Comparison of ENCODE assay signal across 8 cellular contexts in the genomic region with DNA sequence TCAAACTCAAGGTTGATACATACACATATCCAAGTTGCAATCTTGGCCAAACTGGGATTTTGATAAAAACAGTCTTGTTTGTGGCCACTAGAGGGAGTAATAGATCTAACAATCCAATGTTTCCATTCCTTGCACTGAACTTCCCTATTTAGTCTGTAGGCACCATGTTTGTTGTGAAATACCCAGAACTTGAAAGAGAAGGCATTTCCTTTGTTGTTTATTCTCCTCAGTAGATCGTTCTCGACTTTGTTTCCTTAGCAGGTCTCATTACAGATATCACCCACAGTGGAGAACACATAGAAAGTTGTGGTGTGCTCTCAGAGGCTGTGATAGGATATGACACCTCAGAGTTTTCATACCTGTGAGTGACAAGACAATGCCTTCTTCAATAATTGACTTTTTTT.
DNase-seq lines count a peak whose midpoint lies in the region; ATAC-seq, FAIRE-seq and TF ChIP-seq lines count a peak whose summit lies in the region.

No MANE protein-coding gene starts in this region.

- TF ChIP-seq POLR2A in testis (IDR thresholded peaks at IDR 0.05): no peak

- ATAC-seq in GM21447 (IDR thresholded peaks at IDR 0.05; ENCODE audit: unreplicated experiment): peak; percentile 58
- ATAC-seq in RWPE2 (ENCODE audit: low read depth): peak; percentile 72
- peak; percentile 93 for ATAC-seq in left lung

- H3K4me1 ChIP-seq in RWPE2 (ENCODE audit: insufficient read depth, poor library complexity, severe bottlenecking) (peaks cover 6% of the 10 kb centered on the region), left lung (peaks cover 5 to 34% of the 10 kb centered on the region in 2 donors), testis (peaks cover 5% of the 10 kb centered on the region)

- FAIRE-seq in colon (lab: Jason Lieb, UNC): peak; percentile 87

- peak; percentile 63 for DNase-seq in EL
- DNase-seq in LHCN-M2 (ENCODE audit: low read depth): peak; percentile 73
- no peak for DNase-seq in RWPE2 (ENCODE audit: low spot score)
- no peak for DNase-seq in left lung
- DNase-seq in testis: no peak
- no peak for DNase-seq in activated CD4-positive, alpha-beta T cell treated with anti-CD3 and anti-CD28 coated beads, Interleukin-2, amount 50 U/mL, for 4 hours

- H3K36me3 ChIP-seq in RWPE2 (ENCODE audit: low read depth) (no peaks in the 10 kb centered on the region), left lung (peaks cover 0 to 12% of the 10 kb centered on the region in 2 donors), testis (ENCODE audit: low read depth, missing control alignments) (no peaks in the 10 kb centered on the region)

- intact Hi-C loops in left lung (cut with DNase I): loop anchor here in 1 of 2 donors (5.0 kb wide), 1 partner anchor 140 kb away; no protein-coding TSS in a partner anchor
- intact Hi-C loops in testis (cut with DNase I; ENCODE audit: low total_unique reads): loop anchor here (5.0 kb wide), 1 partner anchor 140 kb away; no protein-coding TSS in a partner anchor

- H3K27ac ChIP-seq in RWPE2 (ENCODE audit: poor library complexity, severe bottlenecking): no peak overlapping the region
- H3K27ac ChIP-seq in left lung: peak overlapping the region; percentile 63 to 82
- peak overlapping the region in 1 of 2 donors; percentile 29 for H3K27ac ChIP-seq in testis

- no peak overlapping the region for H3K4me3 ChIP-seq in RWPE2 (ENCODE audit: severe bottlenecking)
- no peak overlapping the region for H3K4me3 ChIP-seq in left lung
- H3K4me3 ChIP-seq in testis: no peak overlapping the region

- TF ChIP-seq CTCF in RWPE2 (IDR thresholded peaks at IDR 0.05; ENCODE audit: poor library complexity, severe bottlenecking) (peak; percentile 82), left lung (IDR thresholded peaks at IDR 0.05) (peak; percentile 77 to 82), testis (IDR thresholded peaks at IDR 0.05) (peak; percentile 89 to 97 (median 91))

- H3K27me3 ChIP-seq in RWPE2 (ENCODE audit: insufficient read depth, poor library complexity, severe bottlenecking) (no peaks in the 10 kb centered on the region), left lung (no peaks in the 10 kb centered on the region), testis (no peaks in the 10 kb centered on the region)

- 0 to 8% methylated on average over 2 of the region's 2 CpGs for WGBS in testis, 2 donors

- no peaks in the 10 kb centered on the region for H3K9me3 ChIP-seq in RWPE2 (ENCODE audit: severe bottlenecking)
- H3K9me3 ChIP-seq in left lung: no peaks in the 10 kb centered on the region
- H3K9me3 ChIP-seq in testis: no peaks in the 10 kb centered on the region

Comparison
In these comparisons a context has a peak if more than half of its experiments do, and no peak if none do; other contexts are left out.
1. DNase-seq: peak in EL (single experiment) and LHCN-M2 (single experiment); none in RWPE2 (single experiment), left lung (0 of 2), testis (single experiment) and activated CD4-positive, alpha-beta T cell treated with anti-CD3 and anti-CD28 coated beads, Interleukin-2, amount 50 U/mL, for 4 hours (0 of 2).
2. Peak in every context shown above with its lines, with median percentiles within 50 percentile points of each other: ATAC-seq and CTCF ChIP-seq.